Comparison of ENCODE assay signal across 8 cellular contexts in the genomic region with DNA sequence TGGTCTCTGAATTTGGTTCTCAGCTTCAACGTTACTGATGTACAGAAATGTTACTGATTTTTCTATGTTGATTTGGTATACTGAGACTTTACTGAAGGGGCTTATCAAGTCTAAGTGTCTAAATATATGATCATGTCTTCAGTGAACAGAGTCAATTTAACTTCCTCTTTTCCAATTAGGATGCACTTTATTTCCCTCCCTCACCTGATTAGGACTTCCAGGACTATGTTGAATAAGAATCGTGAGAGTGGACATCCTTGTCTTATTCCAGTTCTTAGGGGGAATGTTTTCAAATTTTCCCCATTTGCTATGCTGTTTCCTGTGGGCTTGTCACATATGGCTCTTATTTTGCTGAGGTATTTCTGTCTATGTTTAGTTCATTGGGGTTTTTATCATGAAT.
"Had no signal": no experiment of that assay in that cellular context is flagged by ENCODE, and none has a peak within 500 bp of the region (broad histone marks: within the 10 kb centered on the region; RNA-seq: fewer than 3 reads in every experiment).

No MANE protein-coding gene starts in this region.

- ATAC-seq: HepG2 had no signal

- H3K4me2 ChIP-seq: KMS-11 had no signal

- H3K27ac ChIP-seq: HL-60, KMS-11 had no signal

- DNase-seq: IMR-90, Karpas-422, KBM-7, KG1 had no signal

- FAIRE-seq: HepG2, HTR-8/SVneo had no signal

- H3K9ac ChIP-seq: KMS-11 had no signal
